In the genomic region with DNA sequence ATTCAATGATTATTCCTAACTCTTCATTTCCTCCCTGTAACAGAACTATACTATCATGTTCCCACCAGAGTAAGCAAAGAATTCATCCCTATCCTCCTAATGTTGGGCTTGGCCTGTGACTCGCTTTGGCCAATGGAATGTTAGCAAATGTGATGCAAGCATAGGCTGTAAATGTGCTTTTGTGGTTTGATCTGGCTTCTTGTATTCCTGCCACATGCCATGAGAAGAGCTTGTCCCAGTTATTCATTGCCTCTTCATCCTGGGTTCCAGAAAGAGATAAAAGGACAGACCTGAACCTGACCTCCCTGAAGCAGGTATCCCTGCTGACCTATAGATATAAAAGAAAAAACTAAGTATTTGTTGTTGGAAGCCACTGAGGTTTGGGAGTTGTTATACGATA, we compare ENCODE assay signal across 12 cellular contexts.
A peak's percentile ranks its signal among the peaks of the same experiment; 100 is the strongest.
DNase-seq lines count a peak whose midpoint lies in the region; ATAC-seq lines count a peak whose summit lies in the region.
"Had no signal": no experiment of that assay in that cellular context is flagged by ENCODE, and none has a peak within 500 bp of the region (broad histone marks: within the 10 kb centered on the region; RNA-seq: fewer than 3 reads in every experiment).

No MANE protein-coding gene starts in this region.

- no peaks in the 10 kb centered on the region for H3K36me3 ChIP-seq in adipocyte (ENCODE audit: control insufficient read depth, insufficient read depth, low read length, severe bottlenecking)

- no peaks in the 10 kb centered on the region for H3K9me3 ChIP-seq in adipocyte (ENCODE audit: control insufficient read depth, low read length)

- H3K27me3 ChIP-seq in adipocyte (replicated peaks; ENCODE audit: control insufficient read depth, insufficient read depth, low read length), result no peaks in the 10 kb centered on the region

- H3K4me3 ChIP-seq in adipocyte (ENCODE audit: low read length), result no peak overlapping the region

- no peak overlapping the region for H3K9ac ChIP-seq in adipocyte (ENCODE audit: low read length)

- DNase-seq in AG08396 (ENCODE audit: low spot score) (peak; percentile 68), HS-27A (ENCODE audit: low read depth) (peak; percentile 26), adipocyte (ENCODE audit: low read depth) (peak; percentile 84), islet precursor cell (peak; percentile 70), anterior cingulate cortex (lab: John Stamatoyannopoulos, UW) (no peak), NCI-H2081 (lab: John Stamatoyannopoulos, UW) (no peak)
- no peak for DNase-seq in activated CD4-positive, alpha-beta T cell treated with anti-CD3 and anti-CD28 coated beads, Interleukin-2, amount 50 U/mL, for 4 hours
- DNase-seq: erythroblast; MV-4-11; stimulated activated CD4-positive, alpha-beta T cell treated with anti-CD3 and anti-CD28 coated beads, Interleukin-12 subunit alpha, Interleukin-12 subunit beta, amount 100 ng/mL, for 4 hours; stimulated activated naive CD8-positive, alpha-beta T cell treated with anti-CD3 and anti-CD28 coated beads, Interleukin-15, amount 100 ng/mL, for 72 hours had no signal

- no peak for ATAC-seq in GM19455 (IDR thresholded peaks at IDR 0.05; ENCODE audit: unreplicated experiment)
- ATAC-seq: stimulated activated naive CD8-positive, alpha-beta T cell treated with anti-CD3 and anti-CD28 coated beads, Interleukin-15, amount 100 ng/mL, for 72 hours had no signal

- peaks cover 16% of the 10 kb centered on the region for H3K4me1 ChIP-seq in adipocyte (ENCODE audit: control insufficient read depth, insufficient read depth, low read length)

Comparison
In these comparisons a context has a peak if more than half of its experiments do, and no peak if none do; other contexts are left out.
1. DNase-seq: peak in AG08396 (single experiment), HS-27A (single experiment), adipocyte (single experiment) and islet precursor cell (single experiment); none in anterior cingulate cortex (0 of 58), activated CD4-positive, alpha-beta T cell treated with anti-CD3 and anti-CD28 coated beads, Interleukin-2, amount 50 U/mL, for 4 hours (0 of 2) and NCI-H2081 (0 of 2).